21 cellular contexts compared by ENCODE assay signal in genomic region chr1:95509989-95510388, GRCh38.
"Had no signal": no experiment of that assay in that cellular context is flagged by ENCODE, and none has a peak within 500 bp of the region (broad histone marks: within the 10 kb centered on the region; RNA-seq: fewer than 3 reads in every experiment).

No MANE protein-coding gene starts in this region.

- DNase-seq: activated CD4-positive, alpha-beta memory T cell treated with anti-CD3 and anti-CD28 coated beads, Interleukin-2, amount 10 ng/mL, durations not matched to agents 7 days and 5 days; activated CD4-positive, alpha-beta T cell treated with anti-CD3 and anti-CD28 coated beads for 48 hours; activated CD4-positive, CD25-positive, alpha-beta regulatory T cell; activated CD8-positive, alpha-beta memory T cell treated with anti-CD3 and anti-CD28 coated beads, Interleukin-2, amount 10 ng/mL, durations not matched to agents 7 days and 5 days; activated naive CD4-positive, alpha-beta T cell treated with anti-CD3 and anti-CD28 coated beads for 36 hours; activated T-cell treated with anti-CD3 and anti-CD28 coated beads, Interleukin-2, amount 50 U/mL, for 1 hour; body of pancreas; colonic mucosa; gastrocnemius medialis; heart right ventricle; left cardiac atrium; natural killer cell; nucleus accumbens; stimulated activated naive CD8-positive, alpha-beta T cell treated with anti-CD3 and anti-CD28 coated beads, Interleukin-15, amount 100 ng/mL, for 72 hours; T-cell; T-helper 9 cell had no signal

- H3K9me3 ChIP-seq: body of pancreas, colonic mucosa, gastrocnemius medialis, right atrium auricular region had no signal

- H3K4me1 Mint-ChIP-seq: activated CD4-positive, alpha-beta memory T cell treated with anti-CD3 and anti-CD28 coated beads, Interleukin-2, amount 10 ng/mL, durations not matched to agents 7 days and 5 days; activated CD8-positive, alpha-beta memory T cell treated with anti-CD3 and anti-CD28 coated beads, Interleukin-2, amount 10 ng/mL, durations not matched to agents 7 days and 5 days; natural killer cell; stimulated activated naive CD8-positive, alpha-beta T cell treated with anti-CD3 and anti-CD28 coated beads, Interleukin-15, amount 100 ng/mL, for 72 hours; T-cell had no signal

- H3K36me3 ChIP-seq: colonic mucosa, gastrocnemius medialis, heart right ventricle, right atrium auricular region had no signal

- H3K27ac ChIP-seq: body of pancreas, colonic mucosa, gastrocnemius medialis, heart right ventricle, right atrium auricular region had no signal

- H3K9me3 Mint-ChIP-seq: activated naive CD4-positive, alpha-beta T cell treated with anti-CD3 and anti-CD28 coated beads for 36 hours; stimulated activated naive CD8-positive, alpha-beta T cell treated with anti-CD3 and anti-CD28 coated beads, Interleukin-15, amount 100 ng/mL, for 72 hours; type B pancreatic cell had no signal

- H3K27me3 Mint-ChIP-seq: activated CD4-positive, alpha-beta memory T cell treated with anti-CD3 and anti-CD28 coated beads, Interleukin-2, amount 10 ng/mL, durations not matched to agents 7 days and 5 days; activated CD8-positive, alpha-beta memory T cell treated with anti-CD3 and anti-CD28 coated beads, Interleukin-2, amount 10 ng/mL, durations not matched to agents 7 days and 5 days; stimulated activated naive CD8-positive, alpha-beta T cell treated with anti-CD3 and anti-CD28 coated beads, Interleukin-15, amount 100 ng/mL, for 72 hours; T-cell had no signal

- H3K4me3 ChIP-seq: body of pancreas, colonic mucosa, gastrocnemius medialis, heart right ventricle, right atrium auricular region, skin epidermis had no signal

- H3K4me1 ChIP-seq: body of pancreas, colonic mucosa, gastrocnemius medialis, heart right ventricle, right atrium auricular region had no signal

- H3K27ac Mint-ChIP-seq: activated CD4-positive, alpha-beta memory T cell treated with anti-CD3 and anti-CD28 coated beads, Interleukin-2, amount 10 ng/mL, durations not matched to agents 7 days and 5 days; activated CD8-positive, alpha-beta memory T cell treated with anti-CD3 and anti-CD28 coated beads, Interleukin-2, amount 10 ng/mL, durations not matched to agents 7 days and 5 days; activated naive CD4-positive, alpha-beta T cell treated with anti-CD3 and anti-CD28 coated beads for 36 hours; activated T-helper 2 cell treated with anti-CD3 and anti-CD28 coated beads, Interferon-gamma antibody, Interleukin-2, Interleukin-4, amounts not matched to agents 10 μg/mL and 5 μg/mL and 100 μg/mL, durations not matched to agents 14 hours and 24 hours and 36 hours; natural killer cell; progenitor cell of endocrine pancreas; stimulated activated naive CD8-positive, alpha-beta T cell treated with anti-CD3 and anti-CD28 coated beads, Interleukin-15, amount 100 ng/mL, for 72 hours; T-cell; type B pancreatic cell had no signal

- ATAC-seq: activated CD8-positive, alpha-beta memory T cell treated with anti-CD3 and anti-CD28 coated beads, Interleukin-2, amount 10 ng/mL, durations not matched to agents 7 days and 5 days; body of pancreas; gastrocnemius medialis; heart right ventricle; left cardiac atrium; natural killer cell; stimulated activated naive CD8-positive, alpha-beta T cell treated with anti-CD3 and anti-CD28 coated beads, Interleukin-15, amount 100 ng/mL, for 72 hours; T-cell had no signal

- H3K27me3 ChIP-seq: body of pancreas, colonic mucosa, gastrocnemius medialis, right atrium auricular region had no signal

- H3K36me3 Mint-ChIP-seq: activated CD8-positive, alpha-beta memory T cell treated with anti-CD3 and anti-CD28 coated beads, Interleukin-2, amount 10 ng/mL, durations not matched to agents 7 days and 5 days; T-cell; type B pancreatic cell had no signal

- H3K4me3 Mint-ChIP-seq: activated CD4-positive, alpha-beta memory T cell treated with anti-CD3 and anti-CD28 coated beads, Interleukin-2, amount 10 ng/mL, durations not matched to agents 7 days and 5 days; activated CD8-positive, alpha-beta memory T cell treated with anti-CD3 and anti-CD28 coated beads, Interleukin-2, amount 10 ng/mL, durations not matched to agents 7 days and 5 days; activated naive CD4-positive, alpha-beta T cell treated with anti-CD3 and anti-CD28 coated beads for 36 hours; natural killer cell; stimulated activated naive CD8-positive, alpha-beta T cell treated with anti-CD3 and anti-CD28 coated beads, Interleukin-15, amount 100 ng/mL, for 72 hours; T-cell; type B pancreatic cell had no signal
